ENCODE assay signal across 1 cellular context in genomic region chr4:13540446-13541175, GRCh38.
A peak's percentile ranks its signal among the peaks of the same experiment; 100 is the strongest.
TF ChIP-seq lines count a peak whose summit lies in the region.

No MANE protein-coding gene starts in this region.

TF ChIP-seq in H1, 55 proteins besides CTCF, POLR2A, EP300 and RAD21 (continued from another document):
- no peak for TF ChIP-seq E2F6 (IDR thresholded peaks at IDR 0.05)
- peak; percentile 93 for TF ChIP-seq EZH2 (IDR thresholded peaks at IDR 0.05; ENCODE audit: low read depth, low read length, severe bottlenecking)
- no peak for TF ChIP-seq NRF1 (IDR thresholded peaks at IDR 0.05; ENCODE audit: low read depth, low read length)
- no peak for TF ChIP-seq NANOG (IDR thresholded peaks at IDR 0.05; ENCODE audit: insufficient read depth, low read depth, low read length, poor library complexity, severe bottlenecking)
- no peak for TF ChIP-seq TCF12 (IDR thresholded peaks at IDR 0.05; ENCODE audit: low read depth, low read length)
- TF ChIP-seq SP1 (IDR thresholded peaks at IDR 0.05; ENCODE audit: low read depth, low read length) = 0 out of 2 replicates have a peak, but pooled peaks have one; percentile 8
- no peak for TF ChIP-seq ATF3 (IDR thresholded peaks at IDR 0.05; ENCODE audit: insufficient read depth, low read depth, low read length)
- no peak for TF ChIP-seq KDM4A (IDR thresholded peaks at IDR 0.05; ENCODE audit: low read depth, low read length, severe bottlenecking)
- no peak for TF ChIP-seq POLR2AphosphoS5 (IDR thresholded peaks at IDR 0.05; ENCODE audit: low read depth, low read length)
- peak; percentile 71 for TF ChIP-seq SUZ12 (IDR thresholded peaks at IDR 0.05; ENCODE audit: low read length)
- TF ChIP-seq RNF2 (IDR thresholded peaks at IDR 0.05; ENCODE audit: borderline replicate concordance, low read depth, low read length, missing control alignments, poor library complexity, severe bottlenecking) = peak; percentile 53
- TF ChIP-seq FOSL1 (IDR thresholded peaks at IDR 0.05; ENCODE audit: insufficient read depth, low read depth, low read length) = no peak
